In the genomic region with DNA sequence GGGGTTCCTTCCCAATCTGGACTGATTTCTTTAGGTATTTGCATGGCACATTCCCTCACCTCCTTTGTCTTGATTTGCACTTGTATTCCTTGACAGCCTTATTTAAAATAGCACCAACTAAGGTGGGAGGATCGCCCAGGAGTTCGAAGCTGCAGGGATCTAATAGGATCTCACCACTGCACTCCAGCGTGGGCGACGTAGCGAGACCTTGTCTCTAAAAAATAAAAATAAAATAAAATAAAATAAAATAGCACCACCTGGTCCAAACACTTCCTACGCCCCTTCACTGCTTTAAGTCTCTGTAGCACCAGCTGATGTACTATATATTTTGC, we compare ENCODE assay signal across 9 cellular contexts. TPM values are rescaled to one million over a fixed set of nuclear protein-coding genes. Genes with fewer than 3 reads are reported as not detected.
DNase-seq lines count a peak whose midpoint lies in the region; ATAC-seq, FAIRE-seq and TF ChIP-seq lines count a peak whose summit lies in the region.
"Had no signal": no experiment of that assay in that cellular context is flagged by ENCODE, and none has a peak within 500 bp of the region (broad histone marks: within the 10 kb centered on the region; RNA-seq: fewer than 3 reads in every experiment).

No MANE protein-coding gene starts in this region.

- TF ChIP-seq RAD21 in SK-N-SH (IDR thresholded peaks at IDR 0.05; ENCODE audit: low read length) = no peak

- no peak overlapping the region for H2AFZ ChIP-seq in SK-N-SH (ENCODE audit: low read depth)

- TF ChIP-seq CTCF in SK-N-SH (IDR thresholded peaks at IDR 0.05) = no peak
- no peak for TF ChIP-seq CTCF in kidney (IDR thresholded peaks at IDR 0.05; ENCODE audit: borderline replicate concordance, extremely low read depth, insufficient read depth)

- peaks cover 18% of the 10 kb centered on the region for H3K4me1 Mint-ChIP-seq in activated naive CD8-positive, alpha-beta T cell treated with anti-CD3 and anti-CD28 coated beads, Interleukin-2, amount 50 U/mL, for 24 hours

- no peaks in the 10 kb centered on the region for H3K27me3 ChIP-seq in SK-N-SH (ENCODE audit: insufficient read depth)
- no peaks in the 10 kb centered on the region for H3K27me3 ChIP-seq in subcutaneous abdominal adipose tissue (ENCODE audit: control insufficient read depth in 5 of 5, insufficient read depth in 4 of 5, low read length in 5 of 5)

- H3K27ac ChIP-seq in SK-N-SH (ENCODE audit: low read depth in 2 of 2, low read length in 1 of 2) = peak overlapping the region in 1 of 2 experiments; percentile 97; a peak in 2 of 4 replicates
- H3K27ac ChIP-seq in kidney (ENCODE audit: low read depth in 2 of 2, low read length in 2 of 2) = peak overlapping the region in 1 of 2 donors; percentile 64
- H3K27ac ChIP-seq in subcutaneous abdominal adipose tissue (ENCODE audit: low read depth, low read length) = no peak overlapping the region

- TF ChIP-seq EP300 in SK-N-SH (IDR thresholded peaks at IDR 0.05; ENCODE audit: borderline replicate concordance in 1 of 2, low read depth in 1 of 2, low read length in 1 of 2) = no peak

- intact Hi-C loops in kidney (cut with DNase I) = no loop called here

- H3K4me2 ChIP-seq in SK-N-SH = peak overlapping the region; percentile 100

- CTCF ChIA-PET in SK-N-SH (lab: Yijun Ruan, JAX) = interaction anchor here (0.8 to 3.2 kb wide), 13 partner anchors 9 to 317 kb away, joined by 3 to 35 read pairs (median 5); partner anchors contain the start of genes CHCHD10 and MIF

- H3F3A ChIP-seq in SK-N-SH (replicated peaks; ENCODE audit: insufficient read depth) = peaks cover 6% of the 10 kb centered on the region

- no peaks in the 10 kb centered on the region for H4K20me1 ChIP-seq in SK-N-SH (ENCODE audit: insufficient read depth)

- H3K9me3 Mint-ChIP-seq in activated naive CD8-positive, alpha-beta T cell treated with anti-CD3 and anti-CD28 coated beads, Interleukin-2, amount 50 U/mL, for 24 hours = no peaks in the 10 kb centered on the region

- POLR2A ChIA-PET in SK-N-SH (lab: Yijun Ruan, JAX) = interaction anchor here (0.5 to 1.6 kb wide), 3 partner anchors 13 to 152 kb away, joined by 3 to 4 read pairs (median 4); no protein-coding TSS in a partner anchor

- peaks cover 2% of the 10 kb centered on the region for H3K36me3 Mint-ChIP-seq in activated naive CD8-positive, alpha-beta T cell treated with anti-CD3 and anti-CD28 coated beads, Interleukin-2, amount 50 U/mL, for 24 hours (ENCODE audit: low read depth)

- H3K4me1 ChIP-seq in SK-N-SH (ENCODE audit: control insufficient read depth in 1 of 2, insufficient read depth in 2 of 2, low read depth in 1 of 2, low read length in 1 of 2) = peaks cover 0 to 22% of the 10 kb centered on the region in 2 experiments; a peak in 2 of 4 replicates
- H3K4me1 ChIP-seq in kidney (ENCODE audit: control insufficient read depth in 1 of 2, insufficient read depth in 1 of 2, low read depth in 1 of 2, low read length in 2 of 2) = peaks cover 0 to 8% of the 10 kb centered on the region in 2 donors
- H3K4me1 ChIP-seq in subcutaneous abdominal adipose tissue (ENCODE audit: control insufficient read depth in 5 of 5, insufficient read depth in 5 of 5, low read length in 5 of 5) = peaks cover 2 to 22% (median 20%) of the 10 kb centered on the region in 5 donors

- H3K27ac Mint-ChIP-seq in activated naive CD8-positive, alpha-beta T cell treated with anti-CD3 and anti-CD28 coated beads, Interleukin-2, amount 50 U/mL, for 24 hours = peak overlapping the region; percentile 90

- H3K36me3 ChIP-seq in SK-N-SH (replicated peaks in 1 of 2; ENCODE audit: control insufficient read depth in 1 of 2, insufficient read depth in 2 of 2, low read length in 1 of 2) = no peaks in the 10 kb centered on the region
- peaks cover 5 to 7% of the 10 kb centered on the region in 2 donors for H3K36me3 ChIP-seq in kidney (ENCODE audit: control insufficient read depth in 1 of 2, insufficient read depth in 2 of 2, low read length in 2 of 2)
- peaks cover 0 to 8% (median 0%) of the 10 kb centered on the region in 5 donors for H3K36me3 ChIP-seq in subcutaneous abdominal adipose tissue (ENCODE audit: control insufficient read depth in 5 of 5, insufficient read depth in 5 of 5, low read length in 5 of 5)

- H3K4me3 ChIP-seq in SK-N-SH (ENCODE audit: low read depth in 2 of 2, low read length in 1 of 2) (peak overlapping the region; percentile 87 to 88), kidney (ENCODE audit: low read length in 2 of 2) (peak overlapping the region; percentile 51 to 79), subcutaneous abdominal adipose tissue (ENCODE audit: low read depth in 1 of 5, low read length in 5 of 5) (peak overlapping the region; percentile 71 to 93 (median 84))

- ATAC-seq in SK-N-SH treated with all-trans-retinoic acid at 6 μM for 48 hours = no peak
- ATAC-seq in activated naive CD8-positive, alpha-beta T cell treated with anti-CD3 and anti-CD28 coated beads, Interleukin-2, amount 50 U/mL, for 24 hours = no peak
- ATAC-seq in GM19324 (IDR thresholded peaks at IDR 0.05; ENCODE audit: low FRiP score, unreplicated experiment) = no peak

- H3K4me3 Mint-ChIP-seq in activated naive CD8-positive, alpha-beta T cell treated with anti-CD3 and anti-CD28 coated beads, Interleukin-2, amount 50 U/mL, for 24 hours = peak overlapping the region; percentile 85

- H3K9ac ChIP-seq in SK-N-SH (peak overlapping the region; percentile 72), kidney (ENCODE audit: low read length in 2 of 2) (peak overlapping the region in 1 of 2 donors; percentile 63), subcutaneous abdominal adipose tissue (ENCODE audit: low read length in 5 of 5) (peak overlapping the region in 4 of 5 donors; percentile 72 to 91 (median 84))

- no peaks in the 10 kb centered on the region for H3K9me2 ChIP-seq in SK-N-SH

- H3K9me3 ChIP-seq in SK-N-SH (no peaks in the 10 kb centered on the region), kidney (ENCODE audit: control insufficient read depth in 1 of 2, low read length in 2 of 2) (no peaks in the 10 kb centered on the region), subcutaneous abdominal adipose tissue (ENCODE audit: control insufficient read depth in 5 of 5, low read length in 5 of 5) (no peaks in the 10 kb centered on the region)

- DNase-seq in SK-N-SH (no peak), kidney (no peak), DMS79 (lab: John Stamatoyannopoulos, UW) (no peak), DMS153 treated with DMSO at 0.1 percent for 48 hours (lab: John Stamatoyannopoulos, UW; ENCODE audit: unreplicated experiment) (no peak)
- DNase-seq in activated naive CD8-positive, alpha-beta T cell treated with anti-CD3 and anti-CD28 coated beads, Interleukin-2, amount 50 U/mL, for 24 hours = no peak

- WGBS in SK-N-SH (ENCODE audit: low lambda C conversion rate) = 76% methylated on average over 7 of the region's 7 CpGs

- no peak for FAIRE-seq in kidney (lab: Jason Lieb, UNC)
- FAIRE-seq: A204.1 had no signal

- H3K79me2 ChIP-seq in SK-N-SH (ENCODE audit: insufficient read depth) = no peaks in the 10 kb centered on the region

- H3K27me3 Mint-ChIP-seq in activated naive CD8-positive, alpha-beta T cell treated with anti-CD3 and anti-CD28 coated beads, Interleukin-2, amount 50 U/mL, for 24 hours = peaks cover 3% of the 10 kb centered on the region

TF ChIP-seq in SK-N-SH, 30 proteins besides CTCF, POLR2A, EP300 and RAD21 (continues in another document):
- TF ChIP-seq, protein P1, sequence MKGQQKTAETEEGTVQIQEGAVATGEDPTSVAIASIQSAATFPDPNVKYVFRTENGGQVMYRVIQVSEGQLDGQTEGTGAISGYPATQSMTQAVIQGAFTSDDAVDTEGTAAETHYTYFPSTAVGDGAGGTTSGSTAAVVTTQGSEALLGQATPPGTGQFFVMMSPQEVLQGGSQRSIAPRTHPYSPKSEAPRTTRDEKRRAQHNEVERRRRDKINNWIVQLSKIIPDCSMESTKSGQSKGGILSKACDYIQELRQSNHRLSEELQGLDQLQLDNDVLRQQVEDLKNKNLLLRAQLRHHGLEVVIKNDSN (IDR thresholded peaks at IDR 0.05; ENCODE audit: borderline replicate concordance, low read depth) = no peak

TF ChIP-seq in SK-N-SH treated with all-trans-retinoic acid at 6 μM for 48 hours, 23 proteins besides CTCF, POLR2A, EP300 and RAD21 (continues in another document):
- no peak for TF ChIP-seq CSRNP3 (CRISPR knock-in tag; IDR thresholded peaks at IDR 0.05)
- no peak for TF ChIP-seq ZFP3 (CRISPR knock-in tag; IDR thresholded peaks at IDR 0.05)
- no peak for TF ChIP-seq PPARA (CRISPR knock-in tag; IDR thresholded peaks at IDR 0.05; ENCODE audit: borderline replicate concordance)
- TF ChIP-seq ISL1 (CRISPR knock-in tag; IDR thresholded peaks at IDR 0.05) = no peak

RNA-seq across cellular contexts. Expression of gene SLC2A11, which starts 0.8 kb away (rescaled TPM):
- polyA plus RNA-seq in SK-N-SH (2012; rRNA removed) = 21.8 and 27.1 TPM in 2 replicates
- 9.3 and 12.5 TPM in 2 replicates for polyA plus RNA-seq in SK-N-SH (2012; cell fraction: cytosol; rRNA removed)
- 68.9 and 85.4 TPM in 2 replicates for polyA plus RNA-seq in SK-N-SH (2012; cell fraction: nucleus; rRNA removed)
- total RNA-seq in kidney = 28.9 TPM
- 23.7 TPM for polyA plus RNA-seq in kidney (ENCODE audit: insufficient read depth, low read depth, low replicate concordance)

RNA-seq across cellular contexts. Expression of gene DERL3, which starts 19.6 kb away (rescaled TPM):
- polyA plus RNA-seq in SK-N-SH (2012; rRNA removed) (not detected in 2 replicates), kidney (ENCODE audit: insufficient read depth, low read depth, low replicate concordance) (3.1 TPM)
- not detected in 2 replicates for polyA plus RNA-seq in SK-N-SH (2012; cell fraction: cytosol; rRNA removed)
- polyA plus RNA-seq in SK-N-SH (2012; cell fraction: nucleus; rRNA removed) = 0.01 TPM in 2 replicates
- total RNA-seq in kidney = 24.7 TPM

RNA-seq across cellular contexts. Expression of gene MIF, which starts 35.7 kb away (rescaled TPM):
- polyA plus RNA-seq in SK-N-SH (2012; rRNA removed) (496 and 565 TPM in 2 replicates), kidney (ENCODE audit: insufficient read depth, low read depth, low replicate concordance) (1,211 TPM)
- 295 and 435 TPM in 2 replicates for polyA plus RNA-seq in SK-N-SH (2012; cell fraction: cytosol; rRNA removed)
- polyA plus RNA-seq in SK-N-SH (2012; cell fraction: nucleus; rRNA removed) = 201 and 326 TPM in 2 replicates
- total RNA-seq in kidney = 505 TPM
